ENCODE assay signal across 14 cellular contexts in genomic region chr11:48313590-48313989, GRCh38. TPM values are rescaled to one million over a fixed set of nuclear protein-coding genes. Genes with fewer than 3 reads are reported as not detected.
"Had no signal": no experiment of that assay in that cellular context is flagged by ENCODE, and none has a peak within 500 bp of the region (broad histone marks: within the 10 kb centered on the region; RNA-seq: fewer than 3 reads in every experiment).

No MANE protein-coding gene starts in this region.

RNA-seq across cellular contexts. Expression of gene OR4S1, which starts 7.6 kb away (rescaled TPM):
- total RNA-seq: activated B cell treated with CpG ODN at 0.5 μM for 24 hours; activated CD4-positive, alpha-beta memory T cell treated with anti-CD3 and anti-CD28 coated beads for 36 hours; activated CD4-positive, alpha-beta memory T cell treated with anti-CD3 and anti-CD28 coated beads, Interleukin-2, amount 10 ng/mL, durations not matched to agents 7 days and 5 days; activated CD4-positive, alpha-beta T cell treated with anti-CD3 and anti-CD28 coated beads for 36 hours; activated CD4-positive, alpha-beta T cell treated with anti-CD3 and anti-CD28 coated beads, Interleukin-2, amount 10 ng/mL, durations not matched to agents 24 days and 14 days; activated CD4-positive, alpha-beta T cell treated with anti-CD3 and anti-CD28 coated beads, Interleukin-2, amount 10 ng/mL, durations not matched to agents 7 days and 5 days; activated CD8-positive, alpha-beta memory T cell treated with anti-CD3 and anti-CD28 coated beads for 36 hours; activated CD8-positive, alpha-beta memory T cell treated with anti-CD3 and anti-CD28 coated beads, Interleukin-2, amount 10 ng/mL, durations not matched to agents 7 days and 5 days; activated CD8-positive, alpha-beta T cell treated with anti-CD3 and anti-CD28 coated beads for 36 hours; activated CD8-positive, alpha-beta T cell treated with anti-CD3 and anti-CD28 coated beads, Interleukin-2, amount 10 ng/mL, durations not matched to agents 7 days and 5 days; T-helper 1 cell treated with Interleukin-12 subunit alpha and Interleukin-12 subunit beta and Interleukin-4 antibody, amounts not matched to agents 30 ng/mL and 1 ng/mL, for 36 hours; T-helper 17 cell; T-helper 2 cell treated with Interferon-gamma antibody and Interleukin-4, amounts not matched to agents 100 ng/mL and 5 ng/mL, for 36 hours; WTC11 had no signal

RNA-seq across cellular contexts. Expression of gene OR4C3, which starts 11.1 kb away (rescaled TPM):
- total RNA-seq: activated B cell treated with CpG ODN at 0.5 μM for 24 hours; activated CD4-positive, alpha-beta memory T cell treated with anti-CD3 and anti-CD28 coated beads for 36 hours; activated CD4-positive, alpha-beta memory T cell treated with anti-CD3 and anti-CD28 coated beads, Interleukin-2, amount 10 ng/mL, durations not matched to agents 7 days and 5 days; activated CD4-positive, alpha-beta T cell treated with anti-CD3 and anti-CD28 coated beads for 36 hours; activated CD4-positive, alpha-beta T cell treated with anti-CD3 and anti-CD28 coated beads, Interleukin-2, amount 10 ng/mL, durations not matched to agents 24 days and 14 days; activated CD4-positive, alpha-beta T cell treated with anti-CD3 and anti-CD28 coated beads, Interleukin-2, amount 10 ng/mL, durations not matched to agents 7 days and 5 days; activated CD8-positive, alpha-beta memory T cell treated with anti-CD3 and anti-CD28 coated beads for 36 hours; activated CD8-positive, alpha-beta memory T cell treated with anti-CD3 and anti-CD28 coated beads, Interleukin-2, amount 10 ng/mL, durations not matched to agents 7 days and 5 days; activated CD8-positive, alpha-beta T cell treated with anti-CD3 and anti-CD28 coated beads for 36 hours; activated CD8-positive, alpha-beta T cell treated with anti-CD3 and anti-CD28 coated beads, Interleukin-2, amount 10 ng/mL, durations not matched to agents 7 days and 5 days; T-helper 1 cell treated with Interleukin-12 subunit alpha and Interleukin-12 subunit beta and Interleukin-4 antibody, amounts not matched to agents 30 ng/mL and 1 ng/mL, for 36 hours; T-helper 17 cell; T-helper 2 cell treated with Interferon-gamma antibody and Interleukin-4, amounts not matched to agents 100 ng/mL and 5 ng/mL, for 36 hours; WTC11 had no signal

RNA-seq across cellular contexts. Expression of gene OR4X1, which starts 49.9 kb away (rescaled TPM):
- total RNA-seq: activated B cell treated with CpG ODN at 0.5 μM for 24 hours; activated CD4-positive, alpha-beta memory T cell treated with anti-CD3 and anti-CD28 coated beads for 36 hours; activated CD4-positive, alpha-beta memory T cell treated with anti-CD3 and anti-CD28 coated beads, Interleukin-2, amount 10 ng/mL, durations not matched to agents 7 days and 5 days; activated CD4-positive, alpha-beta T cell treated with anti-CD3 and anti-CD28 coated beads for 36 hours; activated CD4-positive, alpha-beta T cell treated with anti-CD3 and anti-CD28 coated beads, Interleukin-2, amount 10 ng/mL, durations not matched to agents 24 days and 14 days; activated CD4-positive, alpha-beta T cell treated with anti-CD3 and anti-CD28 coated beads, Interleukin-2, amount 10 ng/mL, durations not matched to agents 7 days and 5 days; activated CD8-positive, alpha-beta memory T cell treated with anti-CD3 and anti-CD28 coated beads for 36 hours; activated CD8-positive, alpha-beta memory T cell treated with anti-CD3 and anti-CD28 coated beads, Interleukin-2, amount 10 ng/mL, durations not matched to agents 7 days and 5 days; activated CD8-positive, alpha-beta T cell treated with anti-CD3 and anti-CD28 coated beads for 36 hours; activated CD8-positive, alpha-beta T cell treated with anti-CD3 and anti-CD28 coated beads, Interleukin-2, amount 10 ng/mL, durations not matched to agents 7 days and 5 days; T-helper 1 cell treated with Interleukin-12 subunit alpha and Interleukin-12 subunit beta and Interleukin-4 antibody, amounts not matched to agents 30 ng/mL and 1 ng/mL, for 36 hours; T-helper 17 cell; T-helper 2 cell treated with Interferon-gamma antibody and Interleukin-4, amounts not matched to agents 100 ng/mL and 5 ng/mL, for 36 hours; WTC11 had no signal

RNA-seq across cellular contexts. Expression of gene OR4C5, which starts 52.7 kb away (rescaled TPM):
- total RNA-seq: activated B cell treated with CpG ODN at 0.5 μM for 24 hours; activated CD4-positive, alpha-beta memory T cell treated with anti-CD3 and anti-CD28 coated beads for 36 hours; activated CD4-positive, alpha-beta memory T cell treated with anti-CD3 and anti-CD28 coated beads, Interleukin-2, amount 10 ng/mL, durations not matched to agents 7 days and 5 days; activated CD4-positive, alpha-beta T cell treated with anti-CD3 and anti-CD28 coated beads for 36 hours; activated CD4-positive, alpha-beta T cell treated with anti-CD3 and anti-CD28 coated beads, Interleukin-2, amount 10 ng/mL, durations not matched to agents 24 days and 14 days; activated CD4-positive, alpha-beta T cell treated with anti-CD3 and anti-CD28 coated beads, Interleukin-2, amount 10 ng/mL, durations not matched to agents 7 days and 5 days; activated CD8-positive, alpha-beta memory T cell treated with anti-CD3 and anti-CD28 coated beads for 36 hours; activated CD8-positive, alpha-beta memory T cell treated with anti-CD3 and anti-CD28 coated beads, Interleukin-2, amount 10 ng/mL, durations not matched to agents 7 days and 5 days; activated CD8-positive, alpha-beta T cell treated with anti-CD3 and anti-CD28 coated beads for 36 hours; activated CD8-positive, alpha-beta T cell treated with anti-CD3 and anti-CD28 coated beads, Interleukin-2, amount 10 ng/mL, durations not matched to agents 7 days and 5 days; T-helper 1 cell treated with Interleukin-12 subunit alpha and Interleukin-12 subunit beta and Interleukin-4 antibody, amounts not matched to agents 30 ng/mL and 1 ng/mL, for 36 hours; T-helper 17 cell; T-helper 2 cell treated with Interferon-gamma antibody and Interleukin-4, amounts not matched to agents 100 ng/mL and 5 ng/mL, for 36 hours; WTC11 had no signal
